ENCODE assay signal across 11 cellular contexts in the genomic region with DNA sequence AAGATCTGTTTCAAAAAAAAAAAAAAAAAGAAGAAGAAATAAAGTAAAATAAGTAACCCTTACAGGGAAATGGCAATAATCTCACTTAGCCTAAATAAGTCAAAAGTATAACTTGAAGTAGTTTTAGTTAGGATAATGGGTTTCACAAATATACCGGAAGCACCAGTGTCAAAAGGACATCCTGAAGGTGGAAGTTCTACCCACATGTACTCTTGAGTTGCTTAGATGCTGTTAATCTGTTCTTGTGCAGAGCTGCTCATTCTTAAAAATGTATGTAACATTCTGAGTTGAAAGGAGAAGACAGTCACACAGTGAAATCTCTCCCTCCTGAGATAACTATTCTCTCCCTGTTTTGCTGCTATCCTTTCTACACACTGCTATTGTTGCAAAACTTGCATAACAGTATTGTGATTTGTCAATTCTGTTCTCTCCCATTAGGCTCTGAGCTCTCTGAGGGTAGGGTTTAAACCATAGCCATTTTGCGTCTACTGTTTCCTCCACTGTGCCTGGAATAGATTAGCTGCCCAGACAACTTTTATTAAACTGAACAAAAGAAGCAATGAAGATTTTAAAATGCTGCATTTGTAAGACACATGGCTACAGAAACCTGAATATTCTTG. TPM values are rescaled to one million over a fixed set of nuclear protein-coding genes. Genes with fewer than 3 reads are reported as not detected.
DNase-seq lines count a peak whose midpoint lies in the region; ATAC-seq, FAIRE-seq and TF ChIP-seq lines count a peak whose summit lies in the region.
"Had no signal": no experiment of that assay in that cellular context is flagged by ENCODE, and none has a peak within 500 bp of the region (broad histone marks: within the 10 kb centered on the region; RNA-seq: fewer than 3 reads in every experiment).

No MANE protein-coding gene starts in this region.

- in situ Hi-C loops in GM12878 (cut with MboI) = no loop called here

- no peak for TF ChIP-seq RAD21 in GM12878 (IDR thresholded peaks at IDR 0.05; ENCODE audit: insufficient read depth, low read depth, low read length)

- no peak; the same call in 2 of the 3 replicates for ATAC-seq in GM12878
- peak in 3 of 4 donors; percentile 8 to 25 (median 14) for ATAC-seq in pancreas
- no peak for ATAC-seq in HG03280 (IDR thresholded peaks at IDR 0.05; ENCODE audit: unreplicated experiment)
- ATAC-seq in HG03039 (IDR thresholded peaks at IDR 0.05; ENCODE audit: unreplicated experiment) = no peak

- H3K27me3 ChIP-seq in GM12878 (replicated peaks in 1 of 2; ENCODE audit: control insufficient read depth in 2 of 2, insufficient read depth in 2 of 2, low read length in 1 of 2) (no peaks in the 10 kb centered on the region), pancreas (no peaks in the 10 kb centered on the region)

- H3K4me1 ChIP-seq in GM12878 (ENCODE audit: control insufficient read depth, insufficient read depth, low read length) (no peaks in the 10 kb centered on the region), pancreas (peaks cover 16 to 25% (median 22%) of the 10 kb centered on the region in 3 donors)

- SMC1A ChIA-PET in GM12878 (lab: Charles Lee; ENCODE audit: uncharacterized antibody, unreplicated experiment) = interaction anchor here (0.8 kb wide), 1 partner anchor 14 kb away, joined by 3 read pairs; no protein-coding TSS in a partner anchor

- H3K79me2 ChIP-seq in GM12878 (ENCODE audit: control insufficient read depth, insufficient read depth, low read length) = no peaks in the 10 kb centered on the region

- CTCF ChIA-PET in GM12878 (lab: Yijun Ruan, JAX) = interaction anchor here (1.0 kb wide), 1 partner anchor 10 kb away, joined by 5 read pairs; no protein-coding TSS in a partner anchor

- H3K4me3 ChIP-seq in GM12878 = no peak overlapping the region
- H3K4me3 ChIP-seq in pancreas = no peak overlapping the region

- H2AFZ ChIP-seq in GM12878 (ENCODE audit: control insufficient read depth, low read depth, low read length) = peak overlapping the region; percentile 34

- no peak overlapping the region; the same call in 1 of the 2 replicates for H3K4me2 ChIP-seq in GM12878 (ENCODE audit: control insufficient read depth, insufficient read depth)

- H3K36me3 ChIP-seq in GM12878 (ENCODE audit: control insufficient read depth in 2 of 2, insufficient read depth in 2 of 2, low read length in 1 of 2) = no peaks in the 10 kb centered on the region
- no peaks in the 10 kb centered on the region for H3K36me3 ChIP-seq in pancreas

- H3K9ac ChIP-seq in GM12878 (ENCODE audit: control insufficient read depth, insufficient read depth, low read length) = no peak overlapping the region

- H3K9me3 ChIP-seq in GM12878 (replicated peaks; ENCODE audit: control insufficient read depth, insufficient read depth, low read length) = no peaks in the 10 kb centered on the region; the same call in 2 of the 3 replicates
- no peaks in the 10 kb centered on the region for H3K9me3 ChIP-seq in pancreas

- FAIRE-seq in GM12878 (lab: Jason Lieb, UNC) (no peak), pancreas (lab: Jason Lieb, UNC) (no peak)
- FAIRE-seq: HTR-8/SVneo had no signal

- WGBS in GM12878 (ENCODE audit: insufficient coverage, insufficient replicate concordance, low lambda C conversion rate, missing lambda C conversion rate) = 50% methylated on average over 2 of the region's 2 CpGs
- WGBS in pancreas, 2 donors = 59 to 79% methylated on average over 2 of the region's 2 CpGs

- no peak for TF ChIP-seq POLR2A in GM12878 (IDR thresholded peaks at IDR 0.05; ENCODE audit: low read depth, low read length)

- TF ChIP-seq CTCF in GM12878 (IDR thresholded peaks at IDR 0.05 in 2 of 3, conservative IDR thresholded peaks at IDR 0.05 in 1 of 3; ENCODE audit: control insufficient read depth in 2 of 3, extremely low read depth in 1 of 3, insufficient read depth in 1 of 3, low read depth in 3 of 3, low read length in 3 of 3) = no peak
- TF ChIP-seq CTCF in pancreas (IDR thresholded peaks at IDR 0.05) = no peak

- BruUV-seq in GM12878 (replicated peaks; lab: Mats Ljungman, UMichigan) = no TSS peak

- H4K20me1 ChIP-seq in GM12878 (ENCODE audit: control insufficient read depth, insufficient read depth) = no peaks in the 10 kb centered on the region

- DNase-seq in GF-D8 (lab: John Stamatoyannopoulos, UW) = peak; percentile 21
- DNase-seq in Kasumi-1 (lab: John Stamatoyannopoulos, UW) = peak; percentile 27 to 52
- no peak for DNase-seq in GM12878 (ENCODE audit: low read depth, low spot score)
- no peak for DNase-seq in pancreas
- no peak for DNase-seq in NCI-H1436 treated with DMSO at 0.1 percent for 48 hours (lab: John Stamatoyannopoulos, UW)
- no peak for DNase-seq in stimulated activated CD4-positive, alpha-beta T cell treated with anti-CD3 and anti-CD28 coated beads, Interleukin-4, amount 100 ng/mL, for 24 hours
- DNase-seq: cortex of kidney, NCI-H82 had no signal

- intact Hi-C loops in GM12878 (cut with micrococcal nuclease; ENCODE audit: unreplicated experiment) = no loop called here
- intact Hi-C loops in pancreas (cut with DNase I) = no loop called here

- no peak for TF ChIP-seq EP300 in GM12878 (IDR thresholded peaks at IDR 0.05; ENCODE audit: borderline replicate concordance in 1 of 2, control insufficient read depth in 1 of 2, low read depth in 2 of 2, low read length in 2 of 2)

- POLR2A ChIA-PET in GM12878 (lab: Charles Lee) = interaction anchor here (1.4 kb wide), 1 partner anchor 11 kb away, joined by 3 read pairs; the partner anchor contains the start of gene CCNG2

- RAD21 ChIA-PET in GM12878 (lab: Charles Lee; ENCODE audit: unreplicated experiment) = interaction anchor here (0.9 to 1.7 kb wide), 2 partner anchors 48 to 57 kb away, joined by 4 to 5 read pairs; no protein-coding TSS in a partner anchor

- H3K27ac ChIP-seq in GM12878 (ENCODE audit: control insufficient read depth, insufficient read depth) (no peak overlapping the region), pancreas (peak overlapping the region in 2 of 4 donors; percentile 11 to 35)

TF ChIP-seq in GM12878, 131 proteins besides CTCF, POLR2A, EP300 and RAD21:
- TF ChIP-seq, protein P1, sequence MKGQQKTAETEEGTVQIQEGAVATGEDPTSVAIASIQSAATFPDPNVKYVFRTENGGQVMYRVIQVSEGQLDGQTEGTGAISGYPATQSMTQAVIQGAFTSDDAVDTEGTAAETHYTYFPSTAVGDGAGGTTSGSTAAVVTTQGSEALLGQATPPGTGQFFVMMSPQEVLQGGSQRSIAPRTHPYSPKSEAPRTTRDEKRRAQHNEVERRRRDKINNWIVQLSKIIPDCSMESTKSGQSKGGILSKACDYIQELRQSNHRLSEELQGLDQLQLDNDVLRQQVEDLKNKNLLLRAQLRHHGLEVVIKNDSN (IDR thresholded peaks at IDR 0.05; ENCODE audit: borderline replicate concordance, extremely low read length, insufficient read depth, low read depth, low read length) = no peak
- no peak for TF ChIP-seq NFXL1 (IDR thresholded peaks at IDR 0.05; ENCODE audit: borderline replicate concordance)
- TF ChIP-seq BMI1 (IDR thresholded peaks at IDR 0.05; ENCODE audit: borderline replicate concordance) = no peak
- no peak for TF ChIP-seq BCL11A (IDR thresholded peaks at IDR 0.05; ENCODE audit: low read depth, low read length)
- no peak for TF ChIP-seq HSF1 (IDR thresholded peaks at IDR 0.05; ENCODE audit: low read depth, low read length)
- TF ChIP-seq SMARCA5 (IDR thresholded peaks at IDR 0.05) = no peak

RNA-seq across cellular contexts. Expression of gene CCNG2, which starts 11.1 kb away (rescaled TPM):
- 58.4 and 60.4 TPM in 2 replicates for total RNA-seq in GM12878 (2013; cell fraction: nucleolus; rRNA removed)
- total RNA-seq in GM12878 (2014; rRNA removed) = 4.3 and 6.1 TPM in 2 replicates
- 5.9 and 7.7 TPM in 2 replicates for total RNA-seq in GM12878 (2014; rRNA removed; fragmentation: Illumina TruSeq; extraction: Trizol)
- 13.7 and 15.2 TPM in 2 replicates for total RNA-seq in GM12878 (2021)
- polyA plus RNA-seq in GM12878 (2011; ENCODE audit: low read depth) = 23.9 TPM
- 70.6 and 111 TPM in 2 replicates for polyA plus RNA-seq in GM12878 (2011; rRNA removed)
- 11.5 and 17.2 TPM in 2 replicates for polyA plus RNA-seq in GM12878 (2011; cell fraction: cytosol; rRNA removed)
- 29.8 and 40.3 TPM in 2 replicates for polyA plus RNA-seq in GM12878 (2011; cell fraction: nucleus; rRNA removed)
- polyA plus RNA-seq in GM12878 (2012) = 11.3 and 38.9 TPM in 2 replicates
- 11.8 and 17.4 TPM in 2 replicates for polyA plus RNA-seq in GM12878 (2014; fragmentation: Illumina TruSeq; extraction: Trizol)
- polyA plus RNA-seq in GM12878 (2014; fragmentation: Nextera tagmentation; extraction: Ambion mirVana) = 1 to 10 TPM; 1.9 to 3.5 TPM
- polyA plus RNA-seq in GM12878 (2014; rRNA removed) = 6.7 and 9.8 TPM in 2 replicates
- 1 to 10 TPM; 5.6 to 5.9 TPM for polyA plus RNA-seq in GM12878 (2016; fragmentation: Nextera tagmentation; extraction: Ambion mirVana)
- polyA minus RNA-seq in GM12878 (2011; rRNA and poly(A)+ RNA removed) = 21.5 and 22.2 TPM in 2 replicates
- polyA minus RNA-seq in GM12878 (2011; cell fraction: cytosol; rRNA and poly(A)+ RNA removed) = 13.4 and 13.5 TPM in 2 replicates
- polyA minus RNA-seq in GM12878 (2011; cell fraction: nucleus; rRNA and poly(A)+ RNA removed) = 22.3 and 25.1 TPM in 2 replicates
- total RNA-seq in pancreas = 10 to 100 TPM in 3 of 6 donors, 1 to 10 TPM in 3; 4.7 to 30.2 (median 12.8) TPM
- 1 to 10 TPM; 5.1 to 6.1 TPM for polyA plus RNA-seq in pancreas

Comparison
In these comparisons a context has a peak if more than half of its experiments do, and no peak if none do; other contexts are left out.
1. DNase-seq: peak in GF-D8 (single experiment) and Kasumi-1 (2 of 2); none in GM12878 (single experiment), pancreas (0 of 6), NCI-H1436 treated with DMSO at 0.1 percent for 48 hours (single experiment) and stimulated activated CD4-positive, alpha-beta T cell treated with anti-CD3 and anti-CD28 coated beads, Interleukin-4, amount 100 ng/mL, for 24 hours (single experiment).
2. ATAC-seq: peak in pancreas (3 of 4); none in GM12878 (single experiment), HG03280 (single experiment) and HG03039 (single experiment).